Comparison of ENCODE assay signal across 1 cellular context in genomic region chr19:1885398-1886119, GRCh38.
A peak's percentile ranks its signal among the peaks of the same experiment; 100 is the strongest.
TF ChIP-seq lines count a peak whose summit lies in the region.

TSS of gene ABHD17A (minus strand) at chr19:1885496. CDS start at chr19:1881566, 3,930 bp downstream.

TF ChIP-seq in PFSK-1, 5 proteins besides CTCF, POLR2A, EP300 and RAD21 (continued from another document):
- 0 out of 4 replicates have a peak, but pooled peaks of 1 of the 2 experiments have one; percentile 25 for TF ChIP-seq REST (IDR thresholded peaks at IDR 0.05; ENCODE audit: insufficient read depth in 1 of 2, low read depth in 2 of 2, low read length in 2 of 2)
